In genomic region chr22:20573830-20574615, GRCh38 we compare ENCODE assay signal across 1 cellular context.
TF ChIP-seq lines count a peak whose summit lies in the region.

No MANE protein-coding gene starts in this region.

TF ChIP-seq in HepG2, 621 proteins besides CTCF, POLR2A, EP300 and RAD21 (continued from another document):
- TF ChIP-seq BCLAF1 (IDR thresholded peaks at IDR 0.05) (no peak), AGO2 (optimal IDR thresholded peaks at IDR 0.05; ENCODE audit: low read depth, low read length) (peak; percentile 23)
